ENCODE assay signal across 14 cellular contexts in the genomic region with DNA sequence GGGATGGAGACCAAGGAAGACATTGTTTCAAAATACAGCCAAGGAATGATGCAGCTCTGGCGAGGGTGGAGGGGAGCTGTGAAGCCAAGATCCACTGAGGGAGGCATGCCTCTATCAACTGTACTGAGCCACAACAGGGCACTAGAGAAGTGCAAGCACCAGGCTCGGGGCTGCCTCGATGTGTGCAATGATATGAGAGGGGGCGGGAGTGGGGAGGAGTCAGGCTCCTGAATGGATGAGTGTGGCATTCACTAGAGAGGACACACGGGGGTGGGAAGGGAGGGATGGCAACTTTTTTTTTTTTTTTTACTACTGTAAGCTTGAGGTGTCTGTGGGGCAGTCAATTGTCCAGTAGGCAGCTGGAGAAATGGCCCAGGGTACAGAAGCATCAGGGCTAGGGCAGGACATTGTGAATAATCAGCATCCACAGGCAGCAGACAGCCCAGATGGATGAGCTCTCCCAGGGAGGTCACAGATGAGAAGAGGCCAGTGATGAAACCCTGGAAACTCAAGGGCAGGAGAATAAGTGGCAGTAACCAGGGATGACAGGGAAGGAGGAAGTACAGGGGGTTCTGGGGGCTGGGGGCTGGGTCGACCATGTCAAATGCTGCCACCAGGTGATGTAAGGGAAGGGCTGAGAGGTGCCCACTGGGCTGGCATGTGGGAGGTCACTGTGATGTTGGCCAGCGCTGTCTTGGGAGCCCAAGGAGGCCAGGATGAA. TPM values are rescaled to one million over a fixed set of nuclear protein-coding genes. Genes with fewer than 3 reads are reported as not detected.
A peak's percentile ranks its signal among the peaks of the same experiment; 100 is the strongest.
DNase-seq lines count a peak whose midpoint lies in the region; ATAC-seq lines count a peak whose summit lies in the region.
"Had no signal": no experiment of that assay in that cellular context is flagged by ENCODE, and none has a peak within 500 bp of the region (broad histone marks: within the 10 kb centered on the region; RNA-seq: fewer than 3 reads in every experiment).

No MANE protein-coding gene starts in this region.

- peak overlapping the region; percentile 38 for H3K27ac Mint-ChIP-seq in activated naive CD8-positive, alpha-beta T cell treated with anti-CD3 and anti-CD28 coated beads for 36 hours
- H3K27ac Mint-ChIP-seq in activated naive CD8-positive, alpha-beta T cell treated with anti-CD3 and anti-CD28 coated beads, Interleukin-2, amount 50 U/mL, for 24 hours = no peak overlapping the region
- H3K27ac Mint-ChIP-seq in activated T-helper 17 cell treated with anti-CD3 and anti-CD28 coated beads, Interleukin-2, amount 50 U/mL, for 72 hours = peak overlapping the region; percentile 17

- H3K4me1 Mint-ChIP-seq in activated naive CD8-positive, alpha-beta T cell treated with anti-CD3 and anti-CD28 coated beads for 36 hours = peaks cover 30% of the 10 kb centered on the region
- peaks cover 46% of the 10 kb centered on the region for H3K4me1 Mint-ChIP-seq in activated naive CD8-positive, alpha-beta T cell treated with anti-CD3 and anti-CD28 coated beads, Interleukin-2, amount 50 U/mL, for 24 hours
- H3K4me1 Mint-ChIP-seq in activated T-helper 17 cell treated with anti-CD3 and anti-CD28 coated beads, Interleukin-2, amount 50 U/mL, for 72 hours = peaks cover 17% of the 10 kb centered on the region

- H3K4me1 ChIP-seq in mesenchymal stem cell (ENCODE audit: control insufficient read depth, insufficient read depth, low read depth, low read length) (peaks cover 79% of the 10 kb centered on the region), thymus (ENCODE audit: control insufficient read depth, insufficient read depth, low read length) (peaks cover 35% of the 10 kb centered on the region)

- H3K4me3 ChIP-seq in mesenchymal stem cell (ENCODE audit: insufficient read depth in 1 of 2, low read depth in 1 of 2, low read length in 2 of 2) (no peak overlapping the region), thymus (ENCODE audit: low read length) (no peak overlapping the region)
- H3K4me3 ChIP-seq: breast epithelium, transverse colon had no signal

- H2BK12ac ChIP-seq in mesenchymal stem cell (ENCODE audit: low read length in 2 of 2) = peak overlapping the region in 1 of 2 experiments; percentile 93

- peaks cover 21 to 31% of the 10 kb centered on the region in 2 experiments for H3K36me3 ChIP-seq in mesenchymal stem cell (ENCODE audit: control insufficient read depth in 1 of 2, insufficient read depth in 2 of 2, low read depth in 1 of 2, low read length in 2 of 2)
- H3K36me3 ChIP-seq in thymus (ENCODE audit: control insufficient read depth, insufficient read depth) = peaks cover 43% of the 10 kb centered on the region
- H3K36me3 ChIP-seq: breast epithelium, transverse colon had no signal

- DNase-seq in activated naive CD8-positive, alpha-beta T cell treated with anti-CD3 and anti-CD28 coated beads for 36 hours = no peak
- DNase-seq in activated naive CD8-positive, alpha-beta T cell treated with anti-CD3 and anti-CD28 coated beads, Interleukin-2, amount 50 U/mL, for 24 hours = no peak
- DNase-seq in mesenchymal stem cell (peak; percentile 59), NCI-H1436 treated with DMSO at 0.1 percent for 48 hours (lab: John Stamatoyannopoulos, UW) (no peak), left lobe of liver (ENCODE audit: low spot score) (no peak), A172 (ENCODE audit: low spot score) (no peak)
- DNase-seq: activated CD4-positive, alpha-beta T cell treated with anti-CD3 and anti-CD28 coated beads for 1 hour; DMS 273 treated with DMSO at 0.1 percent for 48 hours; NCI-H2227 treated with DMSO at 0.1 percent for 48 hours; stimulated activated CD4-positive, alpha-beta T cell treated with anti-CD3 and anti-CD28 coated beads, Interleukin-12 subunit alpha, Interleukin-12 subunit beta, amount 100 ng/mL, for 4 hours; transverse colon had no signal

- peak overlapping the region; percentile 99 for H2AK5ac ChIP-seq in mesenchymal stem cell (ENCODE audit: low read length, severe bottlenecking)

- no peak overlapping the region for H4K8ac ChIP-seq in mesenchymal stem cell (ENCODE audit: low read length)

- H3K4me2 ChIP-seq in mesenchymal stem cell (ENCODE audit: low read length, poor library complexity, severe bottlenecking) = no peak overlapping the region

- H2BK5ac ChIP-seq in mesenchymal stem cell (ENCODE audit: low read depth, low read length, poor library complexity, severe bottlenecking) = peak overlapping the region; percentile 36

- H3K9me3 ChIP-seq in mesenchymal stem cell (ENCODE audit: control insufficient read depth, low read length) (no peaks in the 10 kb centered on the region), thymus (ENCODE audit: control insufficient read depth) (no peaks in the 10 kb centered on the region)
- H3K9me3 ChIP-seq: breast epithelium, transverse colon had no signal

- peaks cover 2% of the 10 kb centered on the region for H3K36me3 Mint-ChIP-seq in activated naive CD8-positive, alpha-beta T cell treated with anti-CD3 and anti-CD28 coated beads for 36 hours
- no peaks in the 10 kb centered on the region for H3K36me3 Mint-ChIP-seq in activated naive CD8-positive, alpha-beta T cell treated with anti-CD3 and anti-CD28 coated beads, Interleukin-2, amount 50 U/mL, for 24 hours (ENCODE audit: low read depth)
- H3K36me3 Mint-ChIP-seq in activated T-helper 17 cell treated with anti-CD3 and anti-CD28 coated beads, Interleukin-2, amount 50 U/mL, for 72 hours (ENCODE audit: low read depth) = no peaks in the 10 kb centered on the region

- H2AFZ ChIP-seq in mesenchymal stem cell (ENCODE audit: low read depth, low read length) = no peak overlapping the region

- no peak overlapping the region for H3K4me3 Mint-ChIP-seq in activated naive CD8-positive, alpha-beta T cell treated with anti-CD3 and anti-CD28 coated beads for 36 hours
- H3K4me3 Mint-ChIP-seq in activated naive CD8-positive, alpha-beta T cell treated with anti-CD3 and anti-CD28 coated beads, Interleukin-2, amount 50 U/mL, for 24 hours = no peak overlapping the region
- H3K4me3 Mint-ChIP-seq in activated T-helper 17 cell treated with anti-CD3 and anti-CD28 coated beads, Interleukin-2, amount 50 U/mL, for 72 hours = no peak overlapping the region

- no peaks in the 10 kb centered on the region for H3K27me3 Mint-ChIP-seq in activated naive CD8-positive, alpha-beta T cell treated with anti-CD3 and anti-CD28 coated beads for 36 hours
- H3K27me3 Mint-ChIP-seq in activated naive CD8-positive, alpha-beta T cell treated with anti-CD3 and anti-CD28 coated beads, Interleukin-2, amount 50 U/mL, for 24 hours = no peaks in the 10 kb centered on the region
- no peaks in the 10 kb centered on the region for H3K27me3 Mint-ChIP-seq in activated T-helper 17 cell treated with anti-CD3 and anti-CD28 coated beads, Interleukin-2, amount 50 U/mL, for 72 hours

- H3K14ac ChIP-seq in mesenchymal stem cell (ENCODE audit: low read length in 2 of 2) = no peak overlapping the region

- H3K9me3 Mint-ChIP-seq in activated naive CD8-positive, alpha-beta T cell treated with anti-CD3 and anti-CD28 coated beads for 36 hours = no peaks in the 10 kb centered on the region
- no peaks in the 10 kb centered on the region for H3K9me3 Mint-ChIP-seq in activated naive CD8-positive, alpha-beta T cell treated with anti-CD3 and anti-CD28 coated beads, Interleukin-2, amount 50 U/mL, for 24 hours
- H3K9me3 Mint-ChIP-seq in activated T-helper 17 cell treated with anti-CD3 and anti-CD28 coated beads, Interleukin-2, amount 50 U/mL, for 72 hours = no peaks in the 10 kb centered on the region

- peak overlapping the region; percentile 5 for H3K9ac ChIP-seq in mesenchymal stem cell (ENCODE audit: low read length)

- H3K4ac ChIP-seq in mesenchymal stem cell (ENCODE audit: low read depth in 1 of 2, low read length in 2 of 2) = peak overlapping the region; percentile 6 to 15

- no peak overlapping the region for H3K23ac ChIP-seq in mesenchymal stem cell (ENCODE audit: low read length in 2 of 2)

- no peak overlapping the region for H4K91ac ChIP-seq in mesenchymal stem cell (ENCODE audit: low read length)

- peak overlapping the region; percentile 14 to 64 for H3K18ac ChIP-seq in mesenchymal stem cell (ENCODE audit: low read depth in 1 of 2, low read length in 2 of 2)

- H3K27me3 ChIP-seq in mesenchymal stem cell (ENCODE audit: control insufficient read depth in 1 of 2, insufficient read depth in 1 of 2, low read length in 2 of 2) (no peaks in the 10 kb centered on the region), thymus (ENCODE audit: control insufficient read depth, insufficient read depth) (no peaks in the 10 kb centered on the region)
- H3K27me3 ChIP-seq: breast epithelium, transverse colon had no signal

- WGBS in mesenchymal stem cell = 64% methylated on average over 7 of the region's 7 CpGs
- WGBS in thymus = 55% methylated on average over 7 of the region's 7 CpGs

- H2BK120ac ChIP-seq in mesenchymal stem cell (ENCODE audit: low read depth, low read length) = peak overlapping the region; percentile 39

- H3K79me1 ChIP-seq in mesenchymal stem cell (replicated peaks; ENCODE audit: low read length, poor library complexity, severe bottlenecking) = peaks cover 11% of the 10 kb centered on the region

- ATAC-seq in activated naive CD8-positive, alpha-beta T cell treated with anti-CD3 and anti-CD28 coated beads, Interleukin-2, amount 50 U/mL, for 24 hours = no peak
- ATAC-seq in activated T-helper 17 cell treated with anti-CD3 and anti-CD28 coated beads, Interleukin-2, amount 50 U/mL, for 72 hours (replicated peaks) = no peak
- no peak for ATAC-seq in left lobe of liver

- no peak overlapping the region for H2BK15ac ChIP-seq in mesenchymal stem cell (ENCODE audit: low read depth, poor library complexity, severe bottlenecking)

- peak overlapping the region; percentile 99 for H3K27ac ChIP-seq in mesenchymal stem cell (ENCODE audit: low read length, poor library complexity, severe bottlenecking)
- peak overlapping the region; percentile 25 for H3K27ac ChIP-seq in thymus (ENCODE audit: low read depth)

RNA-seq across cellular contexts. Expression of a gene that starts 5.9 kb away (rescaled TPM):
- 10 to 100 TPM in 1 of 2 experiments, 1 to 10 TPM in 1; 8.3 to 10.6 TPM for total RNA-seq in activated naive CD8-positive, alpha-beta T cell treated with anti-CD3 and anti-CD28 coated beads for 36 hours
- total RNA-seq in activated T-helper 17 cell treated with anti-CD3 and anti-CD28 coated beads, Interleukin-2, amount 50 U/mL, for 72 hours = 1 to 10 TPM; 4.8 to 7.3 TPM
- polyA plus RNA-seq in mesenchymal stem cell (2013, experiment 1 of 2) = 7.8 TPM
- polyA plus RNA-seq in mesenchymal stem cell (2013, experiment 2 of 2) = 8.5 TPM
- polyA plus RNA-seq in thymus = 19.1 TPM
- 8.1 TPM for total RNA-seq in left lobe of liver
- total RNA-seq in A172 (2014; rRNA removed; shearing (Covaris generic)) = 14.6 and 26.8 TPM in 2 replicates

RNA-seq across cellular contexts. Expression of a gene that starts 8.3 kb away (rescaled TPM):
- 10 to 100 TPM; 53.4 to 54.3 TPM for total RNA-seq in activated naive CD8-positive, alpha-beta T cell treated with anti-CD3 and anti-CD28 coated beads for 36 hours
- total RNA-seq in activated T-helper 17 cell treated with anti-CD3 and anti-CD28 coated beads, Interleukin-2, amount 50 U/mL, for 72 hours = 10 to 100 TPM; 67.4 to 74.1 TPM
- 49.0 TPM for polyA plus RNA-seq in mesenchymal stem cell (2013, experiment 1 of 2)
- polyA plus RNA-seq in mesenchymal stem cell (2013, experiment 2 of 2) = 51.3 TPM
- polyA plus RNA-seq in thymus = 35.7 TPM
- 15.5 TPM for total RNA-seq in left lobe of liver
- 59.9 and 61.1 TPM in 2 replicates for total RNA-seq in A172 (2014; rRNA removed; shearing (Covaris generic))

RNA-seq across cellular contexts. Expression of a gene that starts 60.0 kb away (rescaled TPM):
- total RNA-seq in activated naive CD8-positive, alpha-beta T cell treated with anti-CD3 and anti-CD28 coated beads for 36 hours = 1 to 10 TPM; 2.1 to 2.4 TPM
- total RNA-seq in activated T-helper 17 cell treated with anti-CD3 and anti-CD28 coated beads, Interleukin-2, amount 50 U/mL, for 72 hours = 1 to 10 TPM; 3.4 TPM
- 187 TPM for polyA plus RNA-seq in mesenchymal stem cell (2013, experiment 1 of 2)
- 181 TPM for polyA plus RNA-seq in mesenchymal stem cell (2013, experiment 2 of 2)
- polyA plus RNA-seq in thymus = 6.7 TPM
- total RNA-seq in left lobe of liver = 0.75 TPM
- 91.0 and 92.8 TPM in 2 replicates for total RNA-seq in A172 (2014; rRNA removed; shearing (Covaris generic))

Comparison
In these comparisons a context has a peak if more than half of its experiments do, and no peak if none do; other contexts are left out.
1. RNA of a gene that starts 60.0 kb away (total RNA-seq): 91.0 to 92.8 TPM in A172; 3.4 TPM in activated T-helper 17 cell treated with anti-CD3 and anti-CD28 coated beads, Interleukin-2, amount 50 U/mL, for 72 hours, 2.1 to 2.4 TPM in activated naive CD8-positive, alpha-beta T cell treated with anti-CD3 and anti-CD28 coated beads for 36 hours and 0.75 TPM in left lobe of liver (single experiment); every median in the first group is over 10 times any median in the second.